ENCODE assay signal across 1 cellular context in the genomic region with DNA sequence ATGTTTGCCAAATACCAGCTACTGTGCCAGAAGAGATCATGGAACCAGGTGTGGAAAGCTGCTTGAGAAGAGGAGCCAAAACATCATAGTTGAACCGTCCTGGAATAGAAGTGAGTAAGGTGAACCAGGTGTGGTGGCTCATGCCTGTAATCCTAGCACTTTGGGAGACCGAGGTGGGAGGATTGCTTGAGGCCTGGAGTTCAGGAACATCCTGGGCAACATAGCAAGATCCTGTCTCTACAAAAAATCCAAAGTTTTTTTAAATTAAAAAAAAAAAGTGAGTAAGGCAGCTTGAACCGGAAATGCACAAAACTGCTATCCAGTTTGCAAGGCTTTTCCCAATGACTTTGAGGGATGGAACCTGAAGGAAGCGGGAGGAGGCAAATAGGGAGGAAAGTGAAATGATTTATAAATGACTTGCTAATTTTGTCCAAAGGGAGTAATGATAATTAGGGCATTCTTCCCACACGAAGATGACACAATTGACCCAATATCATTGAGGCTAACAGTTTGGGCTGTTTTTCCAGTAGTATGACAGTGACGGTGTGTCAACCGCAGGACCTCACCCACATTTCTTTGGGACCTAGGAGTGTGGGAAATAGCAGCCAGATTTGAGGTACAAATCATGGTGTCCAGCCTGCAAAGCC.
TF ChIP-seq lines count a peak whose summit lies in the region.

No MANE protein-coding gene starts in this region.

TF ChIP-seq in GM23338, 12 proteins besides CTCF, POLR2A, EP300 and RAD21 (continued from another document):
- no peak for TF ChIP-seq STAT1 (IDR thresholded peaks at IDR 0.05; ENCODE audit: unreplicated experiment)
- no peak for TF ChIP-seq NANOG (IDR thresholded peaks at IDR 0.05; ENCODE audit: borderline replicate concordance)
- TF ChIP-seq JUNB (IDR thresholded peaks at IDR 0.05; ENCODE audit: unreplicated experiment): no peak
- TF ChIP-seq POLR2AphosphoS5 (IDR thresholded peaks at IDR 0.05; ENCODE audit: low read depth): no peak
- TF ChIP-seq REST (IDR thresholded peaks at IDR 0.05; ENCODE audit: unreplicated experiment): no peak
- TF ChIP-seq ZNF331 (CRISPR knock-in tag; IDR thresholded peaks at IDR 0.05; ENCODE audit: low read depth): no peak
- TF ChIP-seq, protein P1, sequence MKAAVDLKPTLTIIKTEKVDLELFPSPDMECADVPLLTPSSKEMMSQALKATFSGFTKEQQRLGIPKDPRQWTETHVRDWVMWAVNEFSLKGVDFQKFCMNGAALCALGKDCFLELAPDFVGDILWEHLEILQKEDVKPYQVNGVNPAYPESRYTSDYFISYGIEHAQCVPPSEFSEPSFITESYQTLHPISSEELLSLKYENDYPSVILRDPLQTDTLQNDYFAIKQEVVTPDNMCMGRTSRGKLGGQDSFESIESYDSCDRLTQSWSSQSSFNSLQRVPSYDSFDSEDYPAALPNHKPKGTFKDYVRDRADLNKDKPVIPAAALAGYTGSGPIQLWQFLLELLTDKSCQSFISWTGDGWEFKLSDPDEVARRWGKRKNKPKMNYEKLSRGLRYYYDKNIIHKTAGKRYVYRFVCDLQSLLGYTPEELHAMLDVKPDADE (IDR thresholded peaks at IDR 0.05): no peak
TF ChIP-seq in GM23338: peak in this region for 0.
